21 cellular contexts compared by ENCODE assay signal in the genomic region with DNA sequence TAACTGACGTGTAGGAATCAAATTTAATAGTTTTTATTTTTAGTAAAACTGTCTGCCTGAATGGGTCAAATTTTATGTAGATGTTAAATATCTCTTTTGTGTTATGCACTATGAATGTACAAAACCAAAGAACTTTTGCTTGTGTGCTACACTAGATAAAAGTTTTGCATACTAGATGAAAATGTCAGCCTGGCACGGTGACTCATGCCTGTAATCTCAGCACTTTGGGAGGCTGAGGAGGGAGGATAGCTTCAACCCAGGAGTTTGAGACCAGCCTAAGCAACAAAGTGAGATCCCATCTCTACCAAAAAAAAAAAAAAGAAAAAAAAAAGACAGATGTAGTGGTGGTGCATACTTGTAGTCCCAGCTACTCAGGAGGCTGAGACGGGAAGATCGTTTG. TPM values are rescaled to one million over a fixed set of nuclear protein-coding genes. Genes with fewer than 3 reads are reported as not detected.
DNase-seq lines count a peak whose midpoint lies in the region; ATAC-seq and TF ChIP-seq lines count a peak whose summit lies in the region.
"Had no signal": no experiment of that assay in that cellular context is flagged by ENCODE, and none has a peak within 500 bp of the region (broad histone marks: within the 10 kb centered on the region; RNA-seq: fewer than 3 reads in every experiment).

No MANE protein-coding gene starts in this region.

- no peak for ATAC-seq in HG02981 (IDR thresholded peaks at IDR 0.05; ENCODE audit: unreplicated experiment)
- ATAC-seq in GM19328 (IDR thresholded peaks at IDR 0.05; ENCODE audit: unreplicated experiment) = no peak

- peaks cover 48% of the 10 kb centered on the region for H3K4me1 Mint-ChIP-seq in endodermal cell

- H3K4me3 Mint-ChIP-seq in endodermal cell = no peak overlapping the region
- H3K4me3 Mint-ChIP-seq: neural crest cell had no signal

- no peaks in the 10 kb centered on the region for H3K36me3 ChIP-seq in left ventricle myocardium inferior
- H3K36me3 ChIP-seq in SK-N-MC (ENCODE audit: insufficient read depth, low read length) = peaks cover 30% of the 10 kb centered on the region
- no peaks in the 10 kb centered on the region for H3K36me3 ChIP-seq in endodermal cell (ENCODE audit: control insufficient read depth, insufficient read depth, low read length)
- no peaks in the 10 kb centered on the region for H3K36me3 ChIP-seq in tibial artery

- intact Hi-C loops in left ventricle myocardium inferior (cut with micrococcal nuclease) = no loop called here
- intact Hi-C loops in cardiac septum (cut with DNase I) = loop anchor here (10.0 kb wide), 2 partner anchors 86 to 166 kb away; no protein-coding TSS in a partner anchor
- intact Hi-C loops in tibial artery (cut with DNase I; ENCODE audit: low total_unique reads) = no loop called here

- H3K27ac ChIP-seq in left ventricle myocardium inferior (replicated peaks) (peak overlapping the region; percentile 22), SK-N-MC (peak overlapping the region; percentile 74; the same call in 1 of the 2 replicates), endodermal cell (ENCODE audit: low read depth, low read length) (no peak overlapping the region), tibial artery (peak overlapping the region; percentile 51 to 52)
- H3K27ac ChIP-seq: psoas muscle, WERI-Rb-1 had no signal

- DNase-seq in left ventricle myocardium inferior = no peak
- no peak for DNase-seq in cardiac septum (ENCODE audit: low spot score)
- DNase-seq in SK-N-MC (ENCODE audit: low read depth, low spot score) = no peak
- DNase-seq in endodermal cell = no peak
- peak in 1 of 2 donors; percentile 46 for DNase-seq in tibial artery
- no peak for DNase-seq in cortex of kidney (lab: John Stamatoyannopoulos, UW)
- DNase-seq: amniotic stem cell; CD4-positive, alpha-beta memory T cell; effector memory CD4-positive, alpha-beta T cell; GOT3; hippocampal formation; kidney glomerular epithelial cell; mesenchymal stem cell; NCI-H187; NCI-H2227 treated with DMSO at 0.1 percent for 48 hours; psoas muscle; T-helper 1 cell; WERI-Rb-1 had no signal

- H3K9ac ChIP-seq in SK-N-MC (ENCODE audit: insufficient read length) (no peak overlapping the region), endodermal cell (ENCODE audit: extremely low read depth, low read length, poor library complexity, severe bottlenecking) (no peak overlapping the region)

- H3K4me1 ChIP-seq in left ventricle myocardium inferior (peaks cover 68% of the 10 kb centered on the region), endodermal cell (ENCODE audit: control insufficient read depth, insufficient read depth, low read length) (peaks cover 4% of the 10 kb centered on the region), tibial artery (peaks cover 0 to 87% (median 14%) of the 10 kb centered on the region in 4 donors)

- H3K9me3 ChIP-seq in left ventricle myocardium inferior (replicated peaks) (no peaks in the 10 kb centered on the region), SK-N-MC (ENCODE audit: low read depth, low read length) (no peaks in the 10 kb centered on the region), endodermal cell (ENCODE audit: control insufficient read depth, low read length) (no peaks in the 10 kb centered on the region), tibial artery (no peaks in the 10 kb centered on the region)
- H3K9me3 ChIP-seq: psoas muscle had no signal

- H3K4me3 ChIP-seq in left ventricle myocardium inferior = no peak overlapping the region
- no peak overlapping the region for H3K4me3 ChIP-seq in SK-N-MC
- H3K4me3 ChIP-seq in endodermal cell (ENCODE audit: low read length) = no peak overlapping the region
- H3K4me3 ChIP-seq in tibial artery = no peak overlapping the region
- H3K4me3 ChIP-seq: psoas muscle had no signal

- no peaks in the 10 kb centered on the region for H3K27me3 Mint-ChIP-seq in endodermal cell (ENCODE audit: insufficient read depth)
- H3K27me3 Mint-ChIP-seq: CD4-positive, alpha-beta memory T cell had no signal

- peak overlapping the region; percentile 4 for H3K27ac Mint-ChIP-seq in endodermal cell

- no peaks in the 10 kb centered on the region for H3K9me3 Mint-ChIP-seq in endodermal cell
- H3K9me3 Mint-ChIP-seq: CD4-positive, alpha-beta memory T cell; neural crest cell had no signal

- TF ChIP-seq CTCF in left ventricle myocardium inferior (IDR thresholded peaks at IDR 0.05; ENCODE audit: borderline replicate concordance) (no peak), endodermal cell (conservative IDR thresholded peaks at IDR 0.05) (no peak), tibial artery (IDR thresholded peaks at IDR 0.05) (no peak)

- WGBS in endodermal cell (ENCODE audit: insufficient coverage in 1 of 2, insufficient read length in 1 of 2), 2 experiments = 99 to 100% methylated on average over 2 to 4 of the region's 4 CpGs

- H3K27me3 ChIP-seq in left ventricle myocardium inferior (ENCODE audit: low read depth) = no peaks in the 10 kb centered on the region
- no peaks in the 10 kb centered on the region for H3K27me3 ChIP-seq in endodermal cell (ENCODE audit: control insufficient read depth, insufficient read depth, low read length, poor library complexity, severe bottlenecking)
- no peaks in the 10 kb centered on the region for H3K27me3 ChIP-seq in tibial artery

- peaks cover 26% of the 10 kb centered on the region for H3K36me3 Mint-ChIP-seq in endodermal cell (ENCODE audit: low read depth)

RNA-seq across cellular contexts. Expression of gene AEBP2, which starts 11.1 kb away (rescaled TPM):
- total RNA-seq in left ventricle myocardium inferior (22.8 TPM), cardiac septum (27.2 TPM), endodermal cell (10 to 100 TPM; 37.8 to 78.4 TPM)
- polyA plus RNA-seq in endodermal cell (2013, experiment 1 of 2) = 20.0 TPM
- 18.9 TPM for polyA plus RNA-seq in endodermal cell (2013, experiment 2 of 2)
